In genomic region chr11:33769542-33769941, GRCh38 we compare ENCODE assay signal across 18 cellular contexts.
"Had no signal": no experiment of that assay in that cellular context is flagged by ENCODE, and none has a peak within 500 bp of the region (broad histone marks: within the 10 kb centered on the region; RNA-seq: fewer than 3 reads in every experiment).

No MANE protein-coding gene starts in this region.

- H3K9me3 Mint-ChIP-seq: activated CD4-positive, alpha-beta T cell treated with anti-CD3 and anti-CD28 coated beads, Interleukin-2, amount 10 ng/mL, durations not matched to agents 7 days and 5 days; activated T-cell treated with anti-CD3 and anti-CD28 coated beads, Interleukin-2, amount 50 U/mL, for 24 hours; dendritic cell treated with granulocyte-macrophage colony-stimulating factor and Interleukin-4, amounts not matched to agents 40 ng/mL and 50 ng/mL, for 4 days; neural progenitor cell; T-cell had no signal

- H3K9ac ChIP-seq: neural progenitor cell had no signal

- H3K27me3 ChIP-seq: adrenal gland, cardiac muscle cell, tibial nerve had no signal

- H3K27ac Mint-ChIP-seq: activated CD4-positive, alpha-beta T cell treated with anti-CD3 and anti-CD28 coated beads, Interleukin-2, amount 10 ng/mL, durations not matched to agents 7 days and 5 days; activated CD8-positive, alpha-beta T cell treated with anti-CD3 and anti-CD28 coated beads, Interleukin-2, amount 10 ng/mL, durations not matched to agents 7 days and 5 days; activated T-cell treated with anti-CD3 and anti-CD28 coated beads, Interleukin-2, amount 50 U/mL, for 24 hours; dendritic cell treated with granulocyte-macrophage colony-stimulating factor and Interleukin-4, amounts not matched to agents 40 ng/mL and 50 ng/mL, for 4 days; neural progenitor cell; progenitor cell of endocrine pancreas had no signal

- H3K27ac ChIP-seq: adrenal gland, cardiac muscle cell, neural progenitor cell, tibial nerve had no signal

- H3K9me3 ChIP-seq: adrenal gland, tibial nerve had no signal

- H3K4me3 Mint-ChIP-seq: activated CD4-positive, alpha-beta T cell treated with anti-CD3 and anti-CD28 coated beads, Interleukin-2, amount 10 ng/mL, durations not matched to agents 7 days and 5 days; activated CD8-positive, alpha-beta T cell treated with anti-CD3 and anti-CD28 coated beads, Interleukin-2, amount 10 ng/mL, durations not matched to agents 7 days and 5 days; activated T-cell treated with anti-CD3 and anti-CD28 coated beads, Interleukin-2, amount 50 U/mL, for 24 hours; dendritic cell treated with granulocyte-macrophage colony-stimulating factor and Interleukin-4, amounts not matched to agents 40 ng/mL and 50 ng/mL, for 4 days; neural progenitor cell; T-cell had no signal

- DNase-seq: activated CD4-positive, alpha-beta T cell treated with anti-CD3 and anti-CD28 coated beads, Interleukin-2, amount 10 ng/mL, durations not matched to agents 7 days and 5 days; activated CD8-positive, alpha-beta T cell treated with anti-CD3 and anti-CD28 coated beads, Interleukin-2, amount 10 ng/mL, durations not matched to agents 7 days and 5 days; activated naive CD4-positive, alpha-beta T cell treated with anti-CD3 and anti-CD28 coated beads, Interleukin-2, amount 50 U/mL, for 16 hours; activated T-cell treated with anti-CD3 and anti-CD28 coated beads, Interleukin-2, amount 50 U/mL, for 24 hours; adrenal gland; effector CD8-positive, alpha-beta T cell; midbrain; stimulated activated CD4-positive, alpha-beta T cell treated with anti-CD3 and anti-CD28 coated beads, Interleukin-2, amount 100 ng/mL, for 24 hours; stimulated activated naive CD8-positive, alpha-beta T cell treated with anti-CD3 and anti-CD28 coated beads, Interleukin-15, Interleukin-2, amounts not matched to agents 100 U/mL and 50 U/mL, for 24 hours; substantia nigra; T-cell; T1000 had no signal

- H3K4me3 ChIP-seq: adrenal gland, cardiac muscle cell, lung, neural progenitor cell, tibial nerve had no signal

- H3K4me2 ChIP-seq: neural progenitor cell had no signal

- H3K27me3 Mint-ChIP-seq: activated CD4-positive, alpha-beta T cell treated with anti-CD3 and anti-CD28 coated beads, Interleukin-2, amount 10 ng/mL, durations not matched to agents 7 days and 5 days; activated T-cell treated with anti-CD3 and anti-CD28 coated beads, Interleukin-2, amount 50 U/mL, for 24 hours; T-cell had no signal

- H2AFZ ChIP-seq: neural progenitor cell had no signal
